In genomic region chr11:95652002-95652472, GRCh38 we compare ENCODE assay signal across 15 cellular contexts.
DNase-seq lines count a peak whose midpoint lies in the region; ATAC-seq and TF ChIP-seq lines count a peak whose summit lies in the region.
"Had no signal": no experiment of that assay in that cellular context is flagged by ENCODE, and none has a peak within 500 bp of the region (broad histone marks: within the 10 kb centered on the region; RNA-seq: fewer than 3 reads in every experiment).

No MANE protein-coding gene starts in this region.

- WGBS in spleen, 5 donors: 29 to 49% (median 39%) methylated on average over 3 of the region's 3 CpGs

- H3K79me2 ChIP-seq in MM.1S (ENCODE audit: low read length): no peaks in the 10 kb centered on the region

- no peaks in the 10 kb centered on the region for H3K27me3 ChIP-seq in MM.1S (replicated peaks; ENCODE audit: insufficient read depth, low read length)
- H3K27me3 ChIP-seq in spleen (replicated peaks in 1 of 7): no peaks in the 10 kb centered on the region

- no peaks in the 10 kb centered on the region for H3K9me2 ChIP-seq in MM.1S (replicated peaks; ENCODE audit: insufficient read depth, low read length)

- no peak overlapping the region for H3K4me2 ChIP-seq in MM.1S (ENCODE audit: low read depth, low read length)
- H3K4me2 ChIP-seq: smooth muscle cell had no signal

- H4K20me1 ChIP-seq in MM.1S (ENCODE audit: insufficient read depth, low read length): no peaks in the 10 kb centered on the region

- H2AFZ ChIP-seq in MM.1S (ENCODE audit: low read length): no peak overlapping the region

- DNase-seq in NCI-H146 (lab: John Stamatoyannopoulos, UW): peak; percentile 4
- DNase-seq in NCI-H146 treated with DMSO at 0.1 percent for 48 hours (lab: John Stamatoyannopoulos, UW; ENCODE audit: unreplicated experiment): no peak
- peak; percentile 2 for DNase-seq in RPMI7951 (ENCODE audit: low read depth)
- DNase-seq in fibroblast of gingiva (ENCODE audit: low read depth): peak; percentile 46
- DNase-seq in retina: peak; percentile 26
- no peak for DNase-seq in MM.1S
- no peak for DNase-seq in spleen
- DNase-seq: activated gamma-delta T cell treated with Interleukin-2 at 50 U/mL for 16 hours; effector memory CD8-positive, alpha-beta T cell; H9; lower lobe of right lung; NCI-H345; substantia nigra had no signal

- no peaks in the 10 kb centered on the region for H3K36me3 ChIP-seq in MM.1S (replicated peaks; ENCODE audit: insufficient read depth, low read length)
- no peaks in the 10 kb centered on the region for H3K36me3 ChIP-seq in spleen
- H3K36me3 ChIP-seq: lower lobe of right lung had no signal

- ATAC-seq in GM18870 (IDR thresholded peaks at IDR 0.05; ENCODE audit: unreplicated experiment): no peak
- ATAC-seq: effector memory CD8-positive, alpha-beta T cell; lower lobe of right lung had no signal

- no peaks in the 10 kb centered on the region for H3F3A ChIP-seq in MM.1S (ENCODE audit: insufficient read depth, low read length)

- H3K27ac ChIP-seq in MM.1S (ENCODE audit: low read length): no peak overlapping the region
- H3K27ac ChIP-seq in spleen: no peak overlapping the region
- H3K27ac ChIP-seq: lower lobe of right lung had no signal

- no peak overlapping the region for H3K4me3 ChIP-seq in MM.1S (ENCODE audit: low read length)
- H3K4me3 ChIP-seq in spleen: no peak overlapping the region
- H3K4me3 ChIP-seq: lower lobe of right lung, smooth muscle cell had no signal

- TF ChIP-seq POLR2A in spleen (IDR thresholded peaks at IDR 0.05): no peak

- intact Hi-C loops in spleen (cut with DNase I; ENCODE audit: low total_unique reads): no loop called here

- H3K9me3 ChIP-seq in MM.1S (replicated peaks; ENCODE audit: insufficient read depth, low read length) (no peaks in the 10 kb centered on the region), spleen (no peaks in the 10 kb centered on the region)
- H3K9me3 ChIP-seq: lower lobe of right lung had no signal

- H3K4me1 ChIP-seq in MM.1S (ENCODE audit: low read length): no peaks in the 10 kb centered on the region
- peaks cover 0 to 11% (median 3%) of the 10 kb centered on the region in 6 donors for H3K4me1 ChIP-seq in spleen

- no peak overlapping the region for H3K9ac ChIP-seq in MM.1S (ENCODE audit: low read length)

- TF ChIP-seq CTCF in MM.1S (IDR thresholded peaks at IDR 0.05; ENCODE audit: low read length) (no peak), spleen (IDR thresholded peaks at IDR 0.05 in 8 of 11, conservative IDR thresholded peaks at IDR 0.05 in 3 of 11) (no peak)

Comparison
In these comparisons a context has a peak if more than half of its experiments do, and no peak if none do; other contexts are left out.
1. DNase-seq: peak in NCI-H146 (single experiment), RPMI7951 (single experiment), fibroblast of gingiva (single experiment) and retina (single experiment); none in NCI-H146 treated with DMSO at 0.1 percent for 48 hours (single experiment), MM.1S (single experiment) and spleen (single experiment).